Comparison of ENCODE assay signal across 8 cellular contexts in the genomic region with DNA sequence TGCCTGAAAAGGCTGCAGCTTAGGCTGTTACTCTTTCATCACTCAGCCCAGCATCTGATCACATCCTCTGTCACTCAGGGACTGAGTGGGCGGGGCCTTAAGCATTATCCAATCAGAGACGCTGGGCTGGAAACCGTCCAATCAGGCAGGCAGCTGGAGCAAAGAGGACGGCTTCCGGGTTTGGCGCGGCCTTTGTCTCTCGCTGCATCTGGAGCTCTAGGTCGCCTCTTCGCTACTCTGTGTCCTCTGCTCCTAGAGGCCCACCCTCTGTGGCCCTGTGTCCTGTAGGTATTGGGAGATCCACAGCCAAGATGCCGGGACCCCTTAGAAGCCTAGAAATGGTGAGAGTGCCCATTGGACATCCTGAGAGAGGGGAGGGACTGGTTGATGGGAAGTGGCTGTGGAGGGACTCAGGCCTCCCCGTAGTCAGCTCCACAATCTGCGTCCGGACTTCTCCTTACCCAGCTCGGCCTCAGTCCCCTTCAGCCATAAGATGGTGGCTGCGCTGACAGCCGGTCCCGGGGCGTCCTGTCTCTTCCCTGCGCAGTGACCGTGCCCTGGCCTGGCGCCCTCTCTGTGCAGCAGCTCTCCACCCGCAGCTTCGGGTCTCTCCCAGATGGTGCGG. TPM values are rescaled to one million over a fixed set of nuclear protein-coding genes. Genes with fewer than 3 reads are reported as not detected.
DNase-seq lines count a peak whose midpoint lies in the region; ATAC-seq lines count a peak whose summit lies in the region.

A gene (plus strand): TSS at position 195 of the 625 bp plus-strand sequence. CDS start 117 bp downstream, at position 312.

- ATAC-seq in GM21619 (IDR thresholded peaks at IDR 0.05; ENCODE audit: unreplicated experiment) (peak; percentile 90), left colon (peak; percentile 97), GM19328 (IDR thresholded peaks at IDR 0.05; ENCODE audit: unreplicated experiment) (no peak)

- H3K36me3 Mint-ChIP-seq in activated CD4-positive, alpha-beta T cell treated with anti-CD3 and anti-CD28 coated beads, Interleukin-2, amount 10 ng/mL, durations not matched to agents 24 days and 14 days (ENCODE audit: low read depth): peaks cover 37% of the 10 kb centered on the region
- peaks cover 60% of the 10 kb centered on the region for H3K36me3 Mint-ChIP-seq in dendritic cell treated with granulocyte-macrophage colony-stimulating factor and Interleukin-4, amounts not matched to agents 40 ng/mL and 50 ng/mL, for 4 days (ENCODE audit: low read depth)

- intact Hi-C loops in activated CD4-positive, alpha-beta T cell treated with anti-CD3 and anti-CD28 coated beads, Interleukin-2, amount 10 ng/mL, durations not matched to agents 24 days and 14 days (cut with micrococcal nuclease): no loop called here
- intact Hi-C loops in dendritic cell treated with granulocyte-macrophage colony-stimulating factor and Interleukin-4, amounts not matched to agents 40 ng/mL and 50 ng/mL, for 4 days (cut with micrococcal nuclease): no loop called here
- intact Hi-C loops in left colon (cut with DNase I, micrococcal nuclease): no loop called here

- peak within 1 kb of the TSS; percentile 88 for H3K4me3 Mint-ChIP-seq in activated CD4-positive, alpha-beta T cell treated with anti-CD3 and anti-CD28 coated beads, Interleukin-2, amount 10 ng/mL, durations not matched to agents 24 days and 14 days
- H3K4me3 Mint-ChIP-seq in dendritic cell treated with granulocyte-macrophage colony-stimulating factor and Interleukin-4, amounts not matched to agents 40 ng/mL and 50 ng/mL, for 4 days: peak within 1 kb of the TSS; percentile 95

- H3K27me3 Mint-ChIP-seq in activated CD4-positive, alpha-beta T cell treated with anti-CD3 and anti-CD28 coated beads, Interleukin-2, amount 10 ng/mL, durations not matched to agents 24 days and 14 days: no peaks in the 10 kb centered on the region
- no peaks in the 10 kb centered on the region for H3K27me3 Mint-ChIP-seq in dendritic cell treated with granulocyte-macrophage colony-stimulating factor and Interleukin-4, amounts not matched to agents 40 ng/mL and 50 ng/mL, for 4 days

- peaks cover 21% of the 10 kb centered on the region for H3K9me3 Mint-ChIP-seq in activated CD4-positive, alpha-beta T cell treated with anti-CD3 and anti-CD28 coated beads, Interleukin-2, amount 10 ng/mL, durations not matched to agents 24 days and 14 days
- peaks cover 72% of the 10 kb centered on the region for H3K9me3 Mint-ChIP-seq in dendritic cell treated with granulocyte-macrophage colony-stimulating factor and Interleukin-4, amounts not matched to agents 40 ng/mL and 50 ng/mL, for 4 days

- DNase-seq in COR-L47 (lab: John Stamatoyannopoulos, UW) (peak; percentile 8), MV-4-11 (lab: John Stamatoyannopoulos, UW) (peak; percentile 98), left colon (peak; percentile 93 to 98)
- DNase-seq in activated CD4-positive, alpha-beta T cell treated with anti-CD3 and anti-CD28 coated beads, Interleukin-2, amount 10 ng/mL, durations not matched to agents 24 days and 14 days: peak; percentile 95
- peak; percentile 68 to 77 for DNase-seq in stimulated activated CD4-positive, alpha-beta T cell treated with anti-CD3 and anti-CD28 coated beads, Interleukin-1b, Interleukin-23, amount 100 ng/mL, for 1 hour (ENCODE audit: low read depth in 2 of 2)

- peak within 1 kb of the TSS; percentile 93 for H3K27ac Mint-ChIP-seq in activated CD4-positive, alpha-beta T cell treated with anti-CD3 and anti-CD28 coated beads, Interleukin-2, amount 10 ng/mL, durations not matched to agents 24 days and 14 days
- H3K27ac Mint-ChIP-seq in dendritic cell treated with granulocyte-macrophage colony-stimulating factor and Interleukin-4, amounts not matched to agents 40 ng/mL and 50 ng/mL, for 4 days: peak within 1 kb of the TSS; percentile 91

- H3K4me1 Mint-ChIP-seq in activated CD4-positive, alpha-beta T cell treated with anti-CD3 and anti-CD28 coated beads, Interleukin-2, amount 10 ng/mL, durations not matched to agents 24 days and 14 days: peaks cover 2% of the 10 kb centered on the region
- H3K4me1 Mint-ChIP-seq in dendritic cell treated with granulocyte-macrophage colony-stimulating factor and Interleukin-4, amounts not matched to agents 40 ng/mL and 50 ng/mL, for 4 days (ENCODE audit: low read depth): peaks cover 11% of the 10 kb centered on the region

RNA-seq across cellular contexts. Expression of the gene that starts here (rescaled TPM):
- 3.4 and 4.4 TPM in 2 replicates for total RNA-seq in activated CD4-positive, alpha-beta T cell treated with anti-CD3 and anti-CD28 coated beads, Interleukin-2, amount 10 ng/mL, durations not matched to agents 24 days and 14 days
- 1 to 10 TPM; 2.4 to 4.6 TPM for total RNA-seq in left colon

Comparison
In these comparisons a context has a peak if more than half of its experiments do, and no peak if none do; other contexts are left out.
1. DNase-seq: peak in every context shown above with its lines; median percentile 98 in MV-4-11; 96 in left colon; 95 in activated CD4-positive, alpha-beta T cell treated with anti-CD3 and anti-CD28 coated beads, Interleukin-2, amount 10 ng/mL, durations not matched to agents 24 days and 14 days; 72 in stimulated activated CD4-positive, alpha-beta T cell treated with anti-CD3 and anti-CD28 coated beads, Interleukin-1b, Interleukin-23, amount 100 ng/mL, for 1 hour; 8 in COR-L47.